26 cellular contexts compared by ENCODE assay signal in genomic region chr5:158845941-158846340, GRCh38.
A peak's percentile ranks its signal among the peaks of the same experiment; 100 is the strongest.
DNase-seq lines count a peak whose midpoint lies in the region; ATAC-seq and TF ChIP-seq lines count a peak whose summit lies in the region.
"Had no signal": no experiment of that assay in that cellular context is flagged by ENCODE, and none has a peak within 500 bp of the region (broad histone marks: within the 10 kb centered on the region; RNA-seq: fewer than 3 reads in every experiment).

No MANE protein-coding gene starts in this region.

- peaks cover 3% of the 10 kb centered on the region for H3K27me3 Mint-ChIP-seq in activated T-helper 2 cell treated with anti-CD3 and anti-CD28 coated beads, Interferon-gamma antibody, Interleukin-2, Interleukin-4, amounts not matched to agents 10 μg/mL and 5 μg/mL and 100 μg/mL, durations not matched to agents 14 hours and 24 hours and 36 hours (ENCODE audit: low read depth)
- H3K27me3 Mint-ChIP-seq: activated CD8-positive, alpha-beta T cell treated with anti-CD3 and anti-CD28 coated beads for 36 hours; activated naive CD8-positive, alpha-beta T cell had no signal

- H3K36me3 ChIP-seq in DOHH2 (ENCODE audit: control insufficient read depth, low read length) (no peaks in the 10 kb centered on the region; the same call in 1 of the 2 replicates), esophagus muscularis mucosa (no peaks in the 10 kb centered on the region), thoracic aorta (no peaks in the 10 kb centered on the region), osteoblast (ENCODE audit: insufficient read depth, low read length) (no peaks in the 10 kb centered on the region)
- H3K36me3 ChIP-seq: ovary had no signal

- no peaks in the 10 kb centered on the region for H3K9me3 Mint-ChIP-seq in activated T-helper 2 cell treated with anti-CD3 and anti-CD28 coated beads, Interferon-gamma antibody, Interleukin-2, Interleukin-4, amounts not matched to agents 10 μg/mL and 5 μg/mL and 100 μg/mL, durations not matched to agents 14 hours and 24 hours and 36 hours
- H3K9me3 Mint-ChIP-seq: activated CD8-positive, alpha-beta T cell treated with anti-CD3 and anti-CD28 coated beads for 36 hours; dendritic cell treated with granulocyte-macrophage colony-stimulating factor and Interleukin-4, amounts not matched to agents 40 ng/mL and 50 ng/mL, for 4 days; T-helper 1 cell treated with Interleukin-12 subunit alpha and Interleukin-12 subunit beta and Interleukin-4 antibody, amounts not matched to agents 30 μg/mL and 1 μg/mL, for 36 hours; type B pancreatic cell had no signal

- H2AFZ ChIP-seq in osteoblast (ENCODE audit: low read length), result no peak overlapping the region

- H3K27ac Mint-ChIP-seq in activated T-helper 2 cell treated with anti-CD3 and anti-CD28 coated beads, Interferon-gamma antibody, Interleukin-2, Interleukin-4, amounts not matched to agents 10 μg/mL and 5 μg/mL and 100 μg/mL, durations not matched to agents 14 hours and 24 hours and 36 hours, result no peak overlapping the region
- H3K27ac Mint-ChIP-seq: activated CD8-positive, alpha-beta T cell treated with anti-CD3 and anti-CD28 coated beads for 36 hours; activated naive CD8-positive, alpha-beta T cell; CD4-positive, CD25-positive, alpha-beta regulatory T cell; dendritic cell treated with granulocyte-macrophage colony-stimulating factor and Interleukin-4, amounts not matched to agents 40 ng/mL and 50 ng/mL, for 4 days; natural killer cell treated with Interleukin-12 subunit alpha and Interleukin-12 subunit beta and Interleukin-15 and Interleukin-18, amount 100 ng/mL, for 72 hours; T-helper 1 cell treated with Interleukin-12 subunit alpha and Interleukin-12 subunit beta and Interleukin-4 antibody, amounts not matched to agents 30 μg/mL and 1 μg/mL, for 36 hours; type B pancreatic cell had no signal

- TF ChIP-seq EP300 in esophagus muscularis mucosa (IDR thresholded peaks at IDR 0.05), result no peak

- no peak overlapping the region for H3K4me3 Mint-ChIP-seq in activated T-helper 2 cell treated with anti-CD3 and anti-CD28 coated beads, Interferon-gamma antibody, Interleukin-2, Interleukin-4, amounts not matched to agents 10 μg/mL and 5 μg/mL and 100 μg/mL, durations not matched to agents 14 hours and 24 hours and 36 hours (ENCODE audit: low read depth)
- H3K4me3 Mint-ChIP-seq: activated CD8-positive, alpha-beta T cell treated with anti-CD3 and anti-CD28 coated beads for 36 hours; activated naive CD8-positive, alpha-beta T cell; CD4-positive, CD25-positive, alpha-beta regulatory T cell; dendritic cell treated with granulocyte-macrophage colony-stimulating factor and Interleukin-4, amounts not matched to agents 40 ng/mL and 50 ng/mL, for 4 days; natural killer cell treated with Interleukin-12 subunit alpha and Interleukin-12 subunit beta and Interleukin-15 and Interleukin-18, amount 100 ng/mL, for 72 hours; T-helper 1 cell treated with Interleukin-12 subunit alpha and Interleukin-12 subunit beta and Interleukin-4 antibody, amounts not matched to agents 30 μg/mL and 1 μg/mL, for 36 hours; type B pancreatic cell had no signal

- TF ChIP-seq CTCF in DOHH2 (IDR thresholded peaks at IDR 0.05; ENCODE audit: low read depth, low read length, poor library complexity, severe bottlenecking) (no peak), esophagus muscularis mucosa (IDR thresholded peaks at IDR 0.05) (no peak), thoracic aorta (IDR thresholded peaks at IDR 0.05) (no peak), osteoblast (IDR thresholded peaks at IDR 0.05; ENCODE audit: extremely low read depth, low read depth, low read length) (no peak)

- ATAC-seq in thoracic aorta (ENCODE audit: insufficient number of reproducible peaks, low FRiP score, low read depth) (no peak), HG02763 (IDR thresholded peaks at IDR 0.05; ENCODE audit: unreplicated experiment) (no peak)
- ATAC-seq: activated CD8-positive, alpha-beta T cell treated with anti-CD3 and anti-CD28 coated beads for 36 hours; natural killer cell treated with Interleukin-12 subunit alpha and Interleukin-12 subunit beta and Interleukin-15 and Interleukin-18, amount 100 ng/mL, for 72 hours had no signal

- H3K9me3 ChIP-seq in DOHH2 (ENCODE audit: control insufficient read depth, insufficient read depth, low read length) (no peaks in the 10 kb centered on the region), esophagus muscularis mucosa (no peaks in the 10 kb centered on the region), thoracic aorta (no peaks in the 10 kb centered on the region), osteoblast (ENCODE audit: low read depth, low read length) (no peaks in the 10 kb centered on the region)
- H3K9me3 ChIP-seq: ovary, SK-N-SH had no signal

- DNase-seq in NCI-H524 (lab: John Stamatoyannopoulos, UW) (peak; percentile 78 to 92), esophagus muscularis mucosa (ENCODE audit: extremely low spot score) (peak; percentile 31), thoracic aorta (ENCODE audit: low spot score) (no peak), osteoblast (ENCODE audit: insufficient read length, low spot score, missing footprints) (no peak)
- no peak for DNase-seq in activated T-helper 2 cell treated with anti-CD3 and anti-CD28 coated beads, Interferon-gamma antibody, Interleukin-2, Interleukin-4, amounts not matched to agents 10 μg/mL and 5 μg/mL and 100 μg/mL, durations not matched to agents 14 hours and 24 hours and 36 hours (ENCODE audit: low spot score)
- DNase-seq: activated CD4-positive, alpha-beta T cell treated with anti-CD3 and anti-CD28 coated beads for 1 hour; activated CD8-positive, alpha-beta T cell treated with anti-CD3 and anti-CD28 coated beads for 36 hours; CD4-positive, CD25-positive, alpha-beta regulatory T cell; central memory CD4-positive, alpha-beta T cell; IMR-90; islet precursor cell; NCI-H1105; NCI-H187 treated with DMSO at 0.1 percent for 48 hours; NCI-H526 treated with DMSO at 0.1 percent for 48 hours; ovary; SK-N-SH; small intestine; stimulated activated CD4-positive, alpha-beta T cell treated with anti-CD3 and anti-CD28 coated beads, Interleukin-1b, Interleukin-23, amount 100 ng/mL, for 48 hours; stimulated activated CD8-positive, alpha-beta memory T cell treated with anti-CD3 and anti-CD28 coated beads, Interleukin-4, amount 100 ng/mL, for 48 hours had no signal

- intact Hi-C loops in esophagus muscularis mucosa (cut with DNase I), result no loop called here
- intact Hi-C loops in activated T-helper 2 cell treated with anti-CD3 and anti-CD28 coated beads, Interferon-gamma antibody, Interleukin-2, Interleukin-4, amounts not matched to agents 10 μg/mL and 5 μg/mL and 100 μg/mL, durations not matched to agents 14 hours and 24 hours and 36 hours (cut with micrococcal nuclease), result no loop called here

- H3K4me2 ChIP-seq in DOHH2 (ENCODE audit: low read length) (peak overlapping the region; percentile 45), osteoblast (ENCODE audit: insufficient read depth, low read length) (no peak overlapping the region)
- H3K4me2 ChIP-seq: SK-N-SH had no signal

- H3K79me2 ChIP-seq in DOHH2 (ENCODE audit: control insufficient read depth, low read length), result peaks cover 11% of the 10 kb centered on the region
- H3K79me2 ChIP-seq in osteoblast (ENCODE audit: insufficient read depth, low read length), result peaks cover 40% of the 10 kb centered on the region

- H3F3A ChIP-seq in DOHH2 (ENCODE audit: control insufficient read depth, insufficient read depth), result peaks cover 7% of the 10 kb centered on the region; the same call in 1 of the 2 replicates

- no peak for TF ChIP-seq POLR2A in esophagus muscularis mucosa (IDR thresholded peaks at IDR 0.05; ENCODE audit: low read depth)

- H3K4me1 Mint-ChIP-seq in activated T-helper 2 cell treated with anti-CD3 and anti-CD28 coated beads, Interferon-gamma antibody, Interleukin-2, Interleukin-4, amounts not matched to agents 10 μg/mL and 5 μg/mL and 100 μg/mL, durations not matched to agents 14 hours and 24 hours and 36 hours (ENCODE audit: low read depth), result peaks cover 6% of the 10 kb centered on the region
- H3K4me1 Mint-ChIP-seq: CD4-positive, CD25-positive, alpha-beta regulatory T cell had no signal

- H3K4me3 ChIP-seq in DOHH2 (ENCODE audit: low read length) (0 out of 2 replicates have a peak overlapping the region, but pooled peaks have one; percentile 15), esophagus muscularis mucosa (no peak overlapping the region), thoracic aorta (no peak overlapping the region), osteoblast (ENCODE audit: insufficient read depth, low read length) (no peak overlapping the region)
- H3K4me3 ChIP-seq: ovary had no signal

- whole genome bisulfite sequencing in esophagus muscularis mucosa, result 60% methylated on average over 5 of the region's 5 CpGs

- H3K27ac ChIP-seq in DOHH2 (ENCODE audit: low read depth, low read length), result no peak overlapping the region
- H3K27ac ChIP-seq in esophagus muscularis mucosa (replicated peaks in 1 of 4), result no peak overlapping the region
- peak overlapping the region; percentile 31 to 60 for H3K27ac ChIP-seq in thoracic aorta
- no peak overlapping the region for H3K27ac ChIP-seq in osteoblast (ENCODE audit: low read depth, low read length)
- H3K27ac ChIP-seq: ovary had no signal

- H3K36me3 Mint-ChIP-seq in activated T-helper 2 cell treated with anti-CD3 and anti-CD28 coated beads, Interferon-gamma antibody, Interleukin-2, Interleukin-4, amounts not matched to agents 10 μg/mL and 5 μg/mL and 100 μg/mL, durations not matched to agents 14 hours and 24 hours and 36 hours (ENCODE audit: low read depth), result no peaks in the 10 kb centered on the region
- H3K36me3 Mint-ChIP-seq: activated naive CD8-positive, alpha-beta T cell; CD4-positive, CD25-positive, alpha-beta regulatory T cell; natural killer cell treated with Interleukin-12 subunit alpha and Interleukin-12 subunit beta and Interleukin-15 and Interleukin-18, amount 100 ng/mL, for 72 hours had no signal

- H4K20me1 ChIP-seq in DOHH2 (ENCODE audit: control insufficient read depth, insufficient read depth, low read depth, low read length), result no peaks in the 10 kb centered on the region
- H4K20me1 ChIP-seq in osteoblast (ENCODE audit: insufficient read depth, low read length), result no peaks in the 10 kb centered on the region

- no peaks in the 10 kb centered on the region for H3K9me2 ChIP-seq in DOHH2 (replicated peaks; ENCODE audit: control insufficient read depth, low read length)
- H3K9me2 ChIP-seq: SK-N-SH had no signal

- H3K4me1 ChIP-seq in DOHH2 (ENCODE audit: control insufficient read depth, low read length) (peaks cover 56% of the 10 kb centered on the region), esophagus muscularis mucosa (peaks cover 0 to 8% (median 0%) of the 10 kb centered on the region in 4 donors), thoracic aorta (ENCODE audit: control insufficient read depth in 1 of 2, low read depth in 2 of 2) (peaks cover 6 to 30% of the 10 kb centered on the region in 2 donors), osteoblast (ENCODE audit: insufficient read depth, low read length) (peaks cover 7% of the 10 kb centered on the region)

- no peaks in the 10 kb centered on the region for H3K27me3 ChIP-seq in DOHH2 (ENCODE audit: control insufficient read depth, low read length)
- peaks cover 0 to 7% (median 0%) of the 10 kb centered on the region in 4 donors for H3K27me3 ChIP-seq in esophagus muscularis mucosa
- H3K27me3 ChIP-seq in thoracic aorta (replicated peaks; ENCODE audit: insufficient read depth), result no peaks in the 10 kb centered on the region
- H3K27me3 ChIP-seq in osteoblast (ENCODE audit: insufficient read depth, low read length), result no peaks in the 10 kb centered on the region
- H3K27me3 ChIP-seq: ovary had no signal

Comparison
In these comparisons a context has a peak if more than half of its experiments do, and no peak if none do; other contexts are left out.
1. H3K27ac ChIP-seq: peak in thoracic aorta (2 of 2); none in DOHH2 (single experiment), esophagus muscularis mucosa (0 of 4) and osteoblast (single experiment).
2. DNase-seq: peak in NCI-H524 (2 of 2) and esophagus muscularis mucosa (single experiment); none in thoracic aorta (single experiment), osteoblast (single experiment) and activated T-helper 2 cell treated with anti-CD3 and anti-CD28 coated beads, Interferon-gamma antibody, Interleukin-2, Interleukin-4, amounts not matched to agents 10 μg/mL and 5 μg/mL and 100 μg/mL, durations not matched to agents 14 hours and 24 hours and 36 hours (single experiment).